1 cellular context compared by ENCODE assay signal in genomic region chr16:30187556-30187865, GRCh38.
TF ChIP-seq lines count a peak whose summit lies in the region.

No MANE protein-coding gene starts in this region.

TF ChIP-seq in K562, 482 proteins besides CTCF, POLR2A, EP300 and RAD21:
- no peak for TF ChIP-seq MYNN (IDR thresholded peaks at IDR 0.05)
- no peak for TF ChIP-seq MYNN (CRISPR knock-in tag; IDR thresholded peaks at IDR 0.05)
- TF ChIP-seq ZBTB33 (CRISPR knock-in tag; IDR thresholded peaks at IDR 0.05): 0 out of 2 replicates have a peak, but pooled peaks have one; percentile 1
- TF ChIP-seq RUNX1 (IDR thresholded peaks at IDR 0.05; ENCODE audit: low read depth): peak; percentile 64; the same call in 1 of the 2 replicates
